20 cellular contexts compared by ENCODE assay signal in genomic region chr5:84729326-84729725, GRCh38.
DNase-seq lines count a peak whose midpoint lies in the region; ATAC-seq and TF ChIP-seq lines count a peak whose summit lies in the region.
"Had no signal": no experiment of that assay in that cellular context is flagged by ENCODE, and none has a peak within 500 bp of the region (broad histone marks: within the 10 kb centered on the region; RNA-seq: fewer than 3 reads in every experiment).

No MANE protein-coding gene starts in this region.

- H4K20me1 ChIP-seq in PC-3 (ENCODE audit: low read length) = no peaks in the 10 kb centered on the region

- no peak overlapping the region for H3K4me2 ChIP-seq in PC-3 (ENCODE audit: low read length)
- H3K4me2 ChIP-seq: smooth muscle cell had no signal

- intact Hi-C loops in PC-3 (cut with micrococcal nuclease) = no loop called here

- no peak overlapping the region for H3K27ac ChIP-seq in PC-3 (ENCODE audit: low read length)
- H3K27ac ChIP-seq: ascending aorta, ovary, uterus had no signal

- no peaks in the 10 kb centered on the region for H3K27me3 ChIP-seq in PC-3 (ENCODE audit: low read length)
- H3K27me3 ChIP-seq: ascending aorta, ovary, uterus had no signal

- BruUV-seq in PC-3 (replicated peaks; lab: Mats Ljungman, UMichigan) = no TSS peak

- peak; percentile 33; the same call in 1 of the 2 replicates for ATAC-seq in PC-3
- ATAC-seq in GM18520 (IDR thresholded peaks at IDR 0.05; ENCODE audit: unreplicated experiment) = no peak
- ATAC-seq: effector memory CD8-positive, alpha-beta T cell; HCT116 had no signal

- H3K9me2 ChIP-seq in PC-3 (replicated peaks; ENCODE audit: low read length) = no peaks in the 10 kb centered on the region

- peaks cover 7% of the 10 kb centered on the region for H3K4me1 ChIP-seq in PC-3 (ENCODE audit: insufficient read depth, low read length)
- H3K4me1 ChIP-seq: ascending aorta, uterus had no signal

- H3F3A ChIP-seq in PC-3 (ENCODE audit: low read length, unreplicated experiment) = no peaks in the 10 kb centered on the region

- H2AFZ ChIP-seq in PC-3 (ENCODE audit: low read length) = no peak overlapping the region

- H3K9ac ChIP-seq in PC-3 (ENCODE audit: low read length) = no peak overlapping the region

- no peaks in the 10 kb centered on the region for H3K79me2 ChIP-seq in PC-3 (ENCODE audit: low read length)

- no peaks in the 10 kb centered on the region for H3K9me3 ChIP-seq in PC-3 (ENCODE audit: low read length)
- H3K9me3 ChIP-seq: ascending aorta, ovary, uterus had no signal

- CTCF ChIA-PET in PC-3 (lab: Charles Lee) = no interaction called here

- peak; percentile 40 for DNase-seq in Daoy (ENCODE audit: low read depth)
- no peak for DNase-seq in PC-3
- peak; percentile 27 for DNase-seq in fibroblast of gingiva (ENCODE audit: low read depth)
- peak; percentile 8 for DNase-seq in non-pigmented ciliary epithelial cell (ENCODE audit: low read depth)
- no peak for DNase-seq in dermis blood vessel endothelial cell
- no peak for DNase-seq in SIG-M5 treated with dmso at 0.1 percent for 504 hours (lab: John Stamatoyannopoulos, UW; ENCODE audit: unreplicated experiment)
- no peak for DNase-seq in activated CD4-positive, alpha-beta T cell treated with anti-CD3 and anti-CD28 coated beads for 48 hours
- DNase-seq: activated effector memory CD4-positive, alpha-beta T cell treated with anti-CD3 and anti-CD28 coated beads, Interleukin-2, amount 50 U/mL, for 16 hours; DMS153; effector memory CD8-positive, alpha-beta T cell; islet precursor cell; KBM-7; NCI-H1417 treated with DMSO at 0.1 percent for 48 hours; ovary; stimulated activated naive CD4-positive, alpha-beta T cell; uterus had no signal

- no peak overlapping the region for H3K4me3 ChIP-seq in PC-3 (ENCODE audit: low read length)
- H3K4me3 ChIP-seq: ascending aorta, ovary, smooth muscle cell, uterus had no signal

- H3K36me3 ChIP-seq in PC-3 (ENCODE audit: low read depth, low read length) = no peaks in the 10 kb centered on the region
- H3K36me3 ChIP-seq: ascending aorta, ovary, uterus had no signal

- TF ChIP-seq CTCF in PC-3 (conservative IDR thresholded peaks at IDR 0.05; ENCODE audit: low read depth, low read length) = no peak

- POLR2A ChIA-PET in PC-3 (lab: Charles Lee; ENCODE audit: unreplicated experiment) = no interaction called here

Comparison
In these comparisons a context has a peak if more than half of its experiments do, and no peak if none do; other contexts are left out.
1. DNase-seq: peak in Daoy (single experiment), fibroblast of gingiva (single experiment) and non-pigmented ciliary epithelial cell (single experiment); none in PC-3 (single experiment), dermis blood vessel endothelial cell (single experiment), SIG-M5 treated with dmso at 0.1 percent for 504 hours (single experiment) and activated CD4-positive, alpha-beta T cell treated with anti-CD3 and anti-CD28 coated beads for 48 hours (single experiment).